ENCODE assay signal across 8 cellular contexts in genomic region chr6:117547688-117548621, GRCh38. TPM values are rescaled to one million over a fixed set of nuclear protein-coding genes. Genes with fewer than 3 reads are reported as not detected.
DNase-seq lines count a peak whose midpoint lies in the region; ATAC-seq and TF ChIP-seq lines count a peak whose summit lies in the region.

No MANE protein-coding gene starts in this region.

- peak overlapping the region; percentile 54 for H3K27ac Mint-ChIP-seq in mesothelial cell of epicardium
- H3K27ac Mint-ChIP-seq in stimulated activated naive B cell treated with anti-CD40 and anti-IgM and Interleukin-4, amounts not matched to agents 10 μg/mL and 1 μg/mL and 100 μg/mL, for 72 hours, result no peak overlapping the region

- H3K9me3 Mint-ChIP-seq in mesothelial cell of epicardium, result no peaks in the 10 kb centered on the region
- H3K9me3 Mint-ChIP-seq in stimulated activated naive B cell treated with anti-CD40 and anti-IgM and Interleukin-4, amounts not matched to agents 10 μg/mL and 1 μg/mL and 100 μg/mL, for 72 hours, result no peaks in the 10 kb centered on the region

- ATAC-seq in GM18858 (IDR thresholded peaks at IDR 0.05; ENCODE audit: unreplicated experiment) (peak; percentile 47), HG03354 (IDR thresholded peaks at IDR 0.05; ENCODE audit: poor library complexity, severe bottlenecking, unreplicated experiment) (peak; percentile 70)
- ATAC-seq in stimulated activated naive B cell treated with anti-CD40 and anti-IgM and Interleukin-4, amounts not matched to agents 10 μg/mL and 1 μg/mL and 100 μg/mL, for 72 hours (replicated peaks), result peak; percentile 75 to 78

- peaks cover 16% of the 10 kb centered on the region for H3K36me3 Mint-ChIP-seq in mesothelial cell of epicardium
- H3K36me3 Mint-ChIP-seq in stimulated activated naive B cell treated with anti-CD40 and anti-IgM and Interleukin-4, amounts not matched to agents 10 μg/mL and 1 μg/mL and 100 μg/mL, for 72 hours, result no peaks in the 10 kb centered on the region

- peaks cover 38% of the 10 kb centered on the region for H3K4me1 Mint-ChIP-seq in mesothelial cell of epicardium
- H3K4me1 Mint-ChIP-seq in stimulated activated naive B cell treated with anti-CD40 and anti-IgM and Interleukin-4, amounts not matched to agents 10 μg/mL and 1 μg/mL and 100 μg/mL, for 72 hours, result peaks cover 8 to 13% of the 10 kb centered on the region in 2 donors

- peak; percentile 26 for DNase-seq in activated CD4-positive, alpha-beta T cell treated with anti-CD3 and anti-CD28 coated beads, Interleukin-2, amount 50 U/mL, for 1 hour
- DNase-seq in effector CD4-positive, alpha-beta T cell, result peak; percentile 23
- DNase-seq in mesothelial cell of epicardium (ENCODE audit: low spot score in 2 of 2, unreplicated experiment in 2 of 2), result no peak
- peak; percentile 8 for DNase-seq in stimulated activated naive B cell treated with anti-CD40 and anti-IgM and Interleukin-4, amounts not matched to agents 10 μg/mL and 1 μg/mL and 100 μg/mL, for 72 hours
- no peak for DNase-seq in NCI-H1417 treated with DMSO at 0.1 percent for 48 hours (lab: John Stamatoyannopoulos, UW)
- DNase-seq in RPMI8226, result no peak

- no peak overlapping the region for H3K4me3 Mint-ChIP-seq in mesothelial cell of epicardium
- H3K4me3 Mint-ChIP-seq in stimulated activated naive B cell treated with anti-CD40 and anti-IgM and Interleukin-4, amounts not matched to agents 10 μg/mL and 1 μg/mL and 100 μg/mL, for 72 hours, result peak overlapping the region; percentile 78 to 79

- H3K27me3 Mint-ChIP-seq in mesothelial cell of epicardium (ENCODE audit: low read depth), result no peaks in the 10 kb centered on the region
- H3K27me3 Mint-ChIP-seq in stimulated activated naive B cell treated with anti-CD40 and anti-IgM and Interleukin-4, amounts not matched to agents 10 μg/mL and 1 μg/mL and 100 μg/mL, for 72 hours, result peaks cover 21 to 24% of the 10 kb centered on the region in 2 donors

- TF ChIP-seq CTCF in mesothelial cell of epicardium (IDR thresholded peaks at IDR 0.05; ENCODE audit: unreplicated experiment), result no peak

RNA-seq across cellular contexts. Expression of gene GOPC, which starts 54.4 kb away (rescaled TPM):
- 46.1 to 47.3 TPM (median 47.0 TPM) in 3 replicates for total RNA-seq in mesothelial cell of epicardium

Comparison
In these comparisons a context has a peak if more than half of its experiments do, and no peak if none do; other contexts are left out.
1. DNase-seq: peak in activated CD4-positive, alpha-beta T cell treated with anti-CD3 and anti-CD28 coated beads, Interleukin-2, amount 50 U/mL, for 1 hour (single experiment), effector CD4-positive, alpha-beta T cell (single experiment) and stimulated activated naive B cell treated with anti-CD40 and anti-IgM and Interleukin-4, amounts not matched to agents 10 μg/mL and 1 μg/mL and 100 μg/mL, for 72 hours (single experiment); none in mesothelial cell of epicardium (0 of 2), NCI-H1417 treated with DMSO at 0.1 percent for 48 hours (single experiment) and RPMI8226 (single experiment).
2. Peak in every context shown above with its lines, with median percentiles within 50 percentile points of each other: ATAC-seq.